Comparison of ENCODE assay signal across 18 cellular contexts in genomic region chr16:55835578-55835977, GRCh38. TPM values are rescaled to one million over a fixed set of nuclear protein-coding genes. Genes with fewer than 3 reads are reported as not detected.
DNase-seq lines count a peak whose midpoint lies in the region; ATAC-seq, FAIRE-seq and TF ChIP-seq lines count a peak whose summit lies in the region.
"Had no signal": no experiment of that assay in that cellular context is flagged by ENCODE, and none has a peak within 500 bp of the region (broad histone marks: within the 10 kb centered on the region; RNA-seq: fewer than 3 reads in every experiment).

No MANE protein-coding gene starts in this region.

- FAIRE-seq in urothelium cell line (lab: Jason Lieb, UNC): no peak

- H3K27me3 ChIP-seq in HL-60 (ENCODE audit: insufficient read depth, poor library complexity, severe bottlenecking): no peaks in the 10 kb centered on the region
- H3K27me3 ChIP-seq in left ventricle myocardium inferior (ENCODE audit: low read depth): peaks cover 8% of the 10 kb centered on the region
- H3K27me3 ChIP-seq in subcutaneous abdominal adipose tissue (ENCODE audit: control insufficient read depth in 5 of 5, insufficient read depth in 4 of 5, low read length in 5 of 5): no peaks in the 10 kb centered on the region

- H3K27ac ChIP-seq in HL-60 (replicated peaks) (no peak overlapping the region; the same call in 1 of the 2 replicates), left ventricle myocardium inferior (replicated peaks) (peak overlapping the region; percentile 54), subcutaneous abdominal adipose tissue (ENCODE audit: low read depth, low read length) (peak overlapping the region; percentile 75)
- H3K27ac ChIP-seq: breast epithelium, stomach had no signal

- H3K9me3 ChIP-seq in left ventricle myocardium inferior (replicated peaks) (no peaks in the 10 kb centered on the region), subcutaneous abdominal adipose tissue (ENCODE audit: control insufficient read depth in 5 of 5, low read length in 5 of 5) (no peaks in the 10 kb centered on the region)
- H3K9me3 ChIP-seq: breast epithelium, mucosa of descending colon, stomach had no signal

- H3K4me1 ChIP-seq in left ventricle myocardium inferior (peaks cover 17% of the 10 kb centered on the region), subcutaneous abdominal adipose tissue (ENCODE audit: control insufficient read depth in 5 of 5, insufficient read depth in 5 of 5, low read length in 5 of 5) (peaks cover 5 to 46% (median 36%) of the 10 kb centered on the region in 5 donors)
- H3K4me1 ChIP-seq: breast epithelium had no signal

- no peak overlapping the region for H3K9ac ChIP-seq in subcutaneous abdominal adipose tissue (ENCODE audit: low read length in 5 of 5)

- ATAC-seq in HG02571 (IDR thresholded peaks at IDR 0.05; ENCODE audit: unreplicated experiment): no peak
- no peak for ATAC-seq in GM21360 (IDR thresholded peaks at IDR 0.05; ENCODE audit: unreplicated experiment)
- ATAC-seq: mucosa of descending colon, PC-3 had no signal

- H3K4me3 ChIP-seq in HL-60 (replicated peaks; ENCODE audit: insufficient read depth, low read length) (no peak overlapping the region), left ventricle myocardium inferior (no peak overlapping the region), subcutaneous abdominal adipose tissue (ENCODE audit: low read depth in 1 of 5, low read length in 5 of 5) (peak overlapping the region in 1 of 5 donors; percentile 22)
- H3K4me3 ChIP-seq: breast epithelium, mucosa of descending colon, stomach had no signal

- H3K36me3 ChIP-seq in left ventricle myocardium inferior (no peaks in the 10 kb centered on the region), subcutaneous abdominal adipose tissue (ENCODE audit: control insufficient read depth in 5 of 5, insufficient read depth in 5 of 5, low read length in 5 of 5) (no peaks in the 10 kb centered on the region)
- H3K36me3 ChIP-seq: breast epithelium, stomach had no signal

- intact Hi-C loops in left ventricle myocardium inferior (cut with micrococcal nuclease): no loop called here

- TF ChIP-seq CTCF in HL-60 (IDR thresholded peaks at IDR 0.05; ENCODE audit: insufficient read depth, low read length) (no peak), left ventricle myocardium inferior (IDR thresholded peaks at IDR 0.05; ENCODE audit: borderline replicate concordance) (no peak)

- peak; percentile 29 to 51 for DNase-seq in HL-60 (ENCODE audit: low read depth in 1 of 2, low spot score in 1 of 2)
- DNase-seq in SKM-1 treated with dmso at 0.1 percent for 144 hours (lab: John Stamatoyannopoulos, UW; ENCODE audit: unreplicated experiment): peak; percentile 51
- peak; percentile 36 for DNase-seq in left ventricle myocardium inferior
- DNase-seq in urothelium cell line (ENCODE audit: low spot score): no peak
- DNase-seq in EL: no peak
- DNase-seq: activated naive CD4-positive, alpha-beta T cell treated with anti-CD3 and anti-CD28 coated beads, Interleukin-2, amount 50 U/mL, for 16 hours; NCI-H1092 treated with DMSO at 0.1 percent for 48 hours; NCI-H2227 treated with DMSO at 0.1 percent for 48 hours; PC-3; stomach had no signal

RNA-seq across cellular contexts. Expression of gene CES1, which starts 2.7 kb away (rescaled TPM):
- total RNA-seq in left ventricle myocardium inferior: 29.1 TPM
- total RNA-seq: glomerular endothelial cell, PC-3 had no signal

RNA-seq across cellular contexts. Expression of gene CES5A, which starts 39.6 kb away (rescaled TPM):
- not detected for total RNA-seq in left ventricle myocardium inferior
- total RNA-seq: breast epithelium, Daoy, glomerular endothelial cell, mucosa of descending colon, omental fat pad, PC-3, stomach had no signal

Comparison
In these comparisons a context has a peak if more than half of its experiments do, and no peak if none do; other contexts are left out.
1. DNase-seq: peak in HL-60 (2 of 2), SKM-1 treated with dmso at 0.1 percent for 144 hours (single experiment) and left ventricle myocardium inferior (single experiment); none in urothelium cell line (single experiment) and EL (single experiment).